ENCODE assay signal across 15 cellular contexts in genomic region chr3:129836381-129837056, GRCh38. TPM values are rescaled to one million over a fixed set of nuclear protein-coding genes. Genes with fewer than 3 reads are reported as not detected.
DNase-seq lines count a peak whose midpoint lies in the region; ATAC-seq, FAIRE-seq and TF ChIP-seq lines count a peak whose summit lies in the region.
"Had no signal": no experiment of that assay in that cellular context is flagged by ENCODE, and none has a peak within 500 bp of the region (broad histone marks: within the 10 kb centered on the region; RNA-seq: fewer than 3 reads in every experiment).

No MANE protein-coding gene starts in this region.

- H4K20me1 ChIP-seq in astrocyte (ENCODE audit: insufficient read depth, low read length) (peaks cover 14% of the 10 kb centered on the region), PC-9 (ENCODE audit: insufficient read depth) (no peaks in the 10 kb centered on the region)

- CTCF ChIA-PET in RWPE1 (lab: Yijun Ruan, JAX) = no interaction called here
- CTCF ChIA-PET in activated CD4-positive, alpha-beta T cell treated with anti-CD3 and anti-CD28 coated beads, Interleukin-2, amount 10 ng/mL, durations not matched to agents 7 days and 5 days (lab: Charles Lee) = no interaction called here
- CTCF ChIA-PET in PC-9 (lab: Charles Lee) = no interaction called here

- peaks cover 6% of the 10 kb centered on the region for H3K79me2 ChIP-seq in astrocyte (ENCODE audit: insufficient read depth, low read length)
- peaks cover 18% of the 10 kb centered on the region for H3K79me2 ChIP-seq in PC-9 (ENCODE audit: low read depth)

- TF ChIP-seq CTCF in astrocyte (IDR thresholded peaks at IDR 0.05; ENCODE audit: insufficient read depth, low read depth, low read length) = no peak
- no peak for TF ChIP-seq CTCF in RWPE1 (conservative IDR thresholded peaks at IDR 0.05; ENCODE audit: low read depth)
- TF ChIP-seq CTCF in PC-9 (conservative IDR thresholded peaks at IDR 0.05) = no peak

- peaks cover 2% of the 10 kb centered on the region for H3K9me3 Mint-ChIP-seq in astrocyte (ENCODE audit: unreplicated experiment)
- H3K9me3 Mint-ChIP-seq in activated CD4-positive, alpha-beta T cell treated with anti-CD3 and anti-CD28 coated beads, Interleukin-2, amount 10 ng/mL, durations not matched to agents 7 days and 5 days = no peaks in the 10 kb centered on the region

- POLR2A ChIA-PET in RWPE1 (lab: Yijun Ruan, JAX; ENCODE audit: low non-redundant PET) = no interaction called here
- POLR2A ChIA-PET in activated CD4-positive, alpha-beta T cell treated with anti-CD3 and anti-CD28 coated beads, Interleukin-2, amount 10 ng/mL, durations not matched to agents 7 days and 5 days (lab: Charles Lee) = no interaction called here
- POLR2A ChIA-PET in PC-9 (lab: Charles Lee; ENCODE audit: unreplicated experiment) = no interaction called here

- DNase-seq in AG08395 (ENCODE audit: low spot score) (peak; percentile 29), astrocyte (ENCODE audit: low read depth) (no peak), iris pigment epithelial cell (ENCODE audit: low read depth) (peak; percentile 38), RWPE1 (ENCODE audit: low spot score) (no peak), PC-9 (no peak)
- DNase-seq in activated CD4-positive, alpha-beta T cell treated with anti-CD3 and anti-CD28 coated beads, Interleukin-2, amount 10 ng/mL, durations not matched to agents 7 days and 5 days = no peak
- DNase-seq: ACHN; activated naive CD8-positive, alpha-beta T cell treated with anti-CD3 and anti-CD28 coated beads for 36 hours; Caco-2; NCI-H1417 treated with DMSO at 0.1 percent for 48 hours; NCI-H526 treated with DMSO at 0.1 percent for 48 hours; Right ventricle myocardium superior; thyroid gland had no signal

- H2AFZ ChIP-seq in astrocyte (ENCODE audit: low read depth, low read length) = no peak overlapping the region
- H2AFZ ChIP-seq in PC-9 = no peak overlapping the region

- no peaks in the 10 kb centered on the region for H3K9me2 ChIP-seq in PC-9 (ENCODE audit: insufficient read depth)

- H3K9ac ChIP-seq in HUES48 (ENCODE audit: low read depth, low read length) = no peak overlapping the region
- no peak overlapping the region for H3K9ac ChIP-seq in astrocyte (ENCODE audit: low read length)

- no peak for FAIRE-seq in astrocyte (lab: Jason Lieb, UNC)

- ATAC-seq in HG03139 (IDR thresholded peaks at IDR 0.05; ENCODE audit: unreplicated experiment) = no peak

- H3K4me1 Mint-ChIP-seq in astrocyte (ENCODE audit: low read depth, unreplicated experiment) = peaks cover 22% of the 10 kb centered on the region
- no peaks in the 10 kb centered on the region for H3K4me1 Mint-ChIP-seq in activated CD4-positive, alpha-beta T cell treated with anti-CD3 and anti-CD28 coated beads, Interleukin-2, amount 10 ng/mL, durations not matched to agents 7 days and 5 days

- H3K4me3 ChIP-seq in HUES48 (ENCODE audit: low read depth, low read length) (no peak overlapping the region), astrocyte (ENCODE audit: insufficient read depth, low read depth, low read length) (no peak overlapping the region), PC-9 (no peak overlapping the region)
- H3K4me3 ChIP-seq: thyroid gland had no signal

- no TSS peak for BruUV-seq in PC-9 (replicated peaks; lab: Mats Ljungman, UMichigan)

- no peak overlapping the region for H3K4me2 ChIP-seq in astrocyte (ENCODE audit: low read length)
- H3K4me2 ChIP-seq in PC-9 = no peak overlapping the region

- H3K27ac Mint-ChIP-seq in astrocyte (ENCODE audit: unreplicated experiment) = peak overlapping the region; percentile 60
- no peak overlapping the region for H3K27ac Mint-ChIP-seq in activated CD4-positive, alpha-beta T cell treated with anti-CD3 and anti-CD28 coated beads, Interleukin-2, amount 10 ng/mL, durations not matched to agents 7 days and 5 days
- H3K27ac Mint-ChIP-seq: activated naive CD8-positive, alpha-beta T cell treated with anti-CD3 and anti-CD28 coated beads for 36 hours had no signal

- H3K4me3 Mint-ChIP-seq in astrocyte (ENCODE audit: unreplicated experiment) = no peak overlapping the region
- no peak overlapping the region for H3K4me3 Mint-ChIP-seq in activated CD4-positive, alpha-beta T cell treated with anti-CD3 and anti-CD28 coated beads, Interleukin-2, amount 10 ng/mL, durations not matched to agents 7 days and 5 days
- H3K4me3 Mint-ChIP-seq: activated naive CD8-positive, alpha-beta T cell treated with anti-CD3 and anti-CD28 coated beads for 36 hours had no signal

- peaks cover 8% of the 10 kb centered on the region for H3K36me3 Mint-ChIP-seq in astrocyte (ENCODE audit: low read depth, unreplicated experiment)
- H3K36me3 Mint-ChIP-seq in activated CD4-positive, alpha-beta T cell treated with anti-CD3 and anti-CD28 coated beads, Interleukin-2, amount 10 ng/mL, durations not matched to agents 7 days and 5 days (ENCODE audit: low read depth) = no peaks in the 10 kb centered on the region

- no peaks in the 10 kb centered on the region for H3K36me3 ChIP-seq in HUES48 (ENCODE audit: control insufficient read depth, insufficient read depth, low read length)
- H3K36me3 ChIP-seq in astrocyte (ENCODE audit: insufficient read depth, low read length) = no peaks in the 10 kb centered on the region
- H3K36me3 ChIP-seq in PC-9 (ENCODE audit: low read depth) = 0 out of 2 replicates have a peak, but pooled peaks cover under 1% of the 10 kb centered on the region
- H3K36me3 ChIP-seq: thyroid gland had no signal

- peaks cover 14% of the 10 kb centered on the region for H3K4me1 ChIP-seq in HUES48 (ENCODE audit: control insufficient read depth, insufficient read depth, low read length)
- H3K4me1 ChIP-seq in astrocyte (ENCODE audit: insufficient read depth, low read length) = peaks cover 4% of the 10 kb centered on the region
- peaks cover 13% of the 10 kb centered on the region for H3K4me1 ChIP-seq in PC-9 (replicated peaks; ENCODE audit: insufficient read depth)

- H3K27me3 ChIP-seq in HUES48 (ENCODE audit: control insufficient read depth, insufficient read depth, low read length) (no peaks in the 10 kb centered on the region), astrocyte (ENCODE audit: insufficient read depth, low read length) (no peaks in the 10 kb centered on the region), PC-9 (ENCODE audit: insufficient read depth, low read depth) (no peaks in the 10 kb centered on the region)
- H3K27me3 ChIP-seq: thyroid gland had no signal

- H3F3A ChIP-seq in PC-9 (ENCODE audit: insufficient read depth, low read depth) = peaks cover 15% of the 10 kb centered on the region; the same call in 1 of the 2 replicates

- intact Hi-C loops in PC-9 (cut with micrococcal nuclease; ENCODE audit: unreplicated experiment) = no loop called here

- H3K9me3 ChIP-seq in HUES48 (ENCODE audit: control insufficient read depth, insufficient read depth, low read length) = no peaks in the 10 kb centered on the region
- no peaks in the 10 kb centered on the region for H3K9me3 ChIP-seq in astrocyte (ENCODE audit: insufficient read depth, low read depth, low read length)
- no peaks in the 10 kb centered on the region for H3K9me3 ChIP-seq in PC-9 (ENCODE audit: insufficient read depth, low read depth)
- H3K9me3 ChIP-seq: Caco-2, thyroid gland had no signal

- peak overlapping the region; percentile 67 for H3K27ac ChIP-seq in HUES48 (ENCODE audit: low read depth, low read length)
- H3K27ac ChIP-seq in astrocyte (ENCODE audit: low read depth, low read length) = no peak overlapping the region
- no peak overlapping the region for H3K27ac ChIP-seq in RWPE1
- H3K27ac ChIP-seq in PC-9 = no peak overlapping the region
- H3K27ac ChIP-seq: thyroid gland had no signal

- no peaks in the 10 kb centered on the region for H3K27me3 Mint-ChIP-seq in astrocyte (ENCODE audit: low read depth, unreplicated experiment)
- no peaks in the 10 kb centered on the region for H3K27me3 Mint-ChIP-seq in activated CD4-positive, alpha-beta T cell treated with anti-CD3 and anti-CD28 coated beads, Interleukin-2, amount 10 ng/mL, durations not matched to agents 7 days and 5 days
- H3K27me3 Mint-ChIP-seq: activated naive CD8-positive, alpha-beta T cell treated with anti-CD3 and anti-CD28 coated beads for 36 hours had no signal

RNA-seq across cellular contexts. Expression of gene TMCC1, which starts 57.0 kb away (rescaled TPM):
- 36.4 and 37.9 TPM in 2 replicates for total RNA-seq in astrocyte
- total RNA-seq in activated CD4-positive, alpha-beta T cell treated with anti-CD3 and anti-CD28 coated beads, Interleukin-2, amount 10 ng/mL, durations not matched to agents 7 days and 5 days = 10 to 100 TPM; 14.9 to 18.7 TPM
- 41.4 and 48.1 TPM in 2 replicates for total RNA-seq in PC-9 (2021)

Comparison
In these comparisons a context has a peak if more than half of its experiments do, and no peak if none do; other contexts are left out.
1. DNase-seq: peak in AG08395 (single experiment) and iris pigment epithelial cell (single experiment); none in astrocyte (single experiment), RWPE1 (single experiment), activated CD4-positive, alpha-beta T cell treated with anti-CD3 and anti-CD28 coated beads, Interleukin-2, amount 10 ng/mL, durations not matched to agents 7 days and 5 days (single experiment) and PC-9 (0 of 2).